ENCODE assay signal across 13 cellular contexts in the genomic region with DNA sequence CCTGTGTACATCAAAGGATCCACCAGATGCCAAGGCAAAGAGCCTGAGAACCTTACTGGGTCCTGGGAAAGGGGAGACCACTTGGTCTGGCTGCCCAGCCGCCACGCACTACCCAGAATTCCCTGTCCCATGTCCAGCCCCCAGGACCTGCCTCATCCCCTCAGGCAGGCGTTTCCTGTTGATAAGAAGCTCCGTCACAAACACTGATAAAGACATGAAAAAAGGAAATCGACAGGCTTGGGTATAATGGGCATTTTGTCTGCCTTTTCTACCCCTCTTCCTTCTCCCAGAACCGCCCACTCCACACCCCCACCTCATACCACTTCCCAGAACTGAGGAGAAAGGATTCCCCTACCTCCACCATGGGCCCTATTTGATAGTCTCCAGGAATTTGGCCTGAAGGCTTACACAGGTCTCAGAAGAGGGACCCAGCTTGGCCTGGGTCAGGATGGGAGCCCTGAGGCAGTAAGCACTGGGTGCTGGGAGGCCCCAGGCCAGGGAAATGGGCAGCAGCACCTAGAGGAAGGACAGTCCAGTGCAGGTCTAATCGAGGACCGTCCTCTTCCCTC. TPM values are rescaled to one million over a fixed set of nuclear protein-coding genes. Genes with fewer than 3 reads are reported as not detected.
A peak's percentile ranks its signal among the peaks of the same experiment; 100 is the strongest.
DNase-seq lines count a peak whose midpoint lies in the region; ATAC-seq and TF ChIP-seq lines count a peak whose summit lies in the region.
"Had no signal": no experiment of that assay in that cellular context is flagged by ENCODE, and none has a peak within 500 bp of the region (broad histone marks: within the 10 kb centered on the region; RNA-seq: fewer than 3 reads in every experiment).

No MANE protein-coding gene starts in this region.

- peaks cover 47 to 52% (median 48%) of the 10 kb centered on the region in 3 donors for H3K4me1 ChIP-seq in skeletal muscle tissue (ENCODE audit: control insufficient read depth in 3 of 3, insufficient read depth in 3 of 3, low read length in 3 of 3)

- no peaks in the 10 kb centered on the region for H3K9me3 ChIP-seq in skeletal muscle tissue (ENCODE audit: control insufficient read depth in 3 of 3, low read length in 3 of 3)
- H3K9me3 ChIP-seq: ovary had no signal

- peak overlapping the region; percentile 62 for H3K27ac ChIP-seq in skeletal muscle tissue (ENCODE audit: low read depth, low read length)
- H3K27ac ChIP-seq: ovary had no signal

- no peak overlapping the region for H3K9ac ChIP-seq in skeletal muscle tissue (ENCODE audit: low read depth in 1 of 3, low read length in 3 of 3)

- H3K36me3 ChIP-seq in skeletal muscle tissue (ENCODE audit: control insufficient read depth in 3 of 3, insufficient read depth in 3 of 3, low read length in 3 of 3): no peaks in the 10 kb centered on the region
- H3K36me3 ChIP-seq: ovary had no signal

- intact Hi-C loops in left cardiac atrium (cut with DNase I): no loop called here

- DNase-seq in left cardiac atrium (peak; percentile 67), HPDE6-E6E7 (ENCODE audit: extremely low spot score) (no peak)
- DNase-seq in stimulated activated CD4-positive, alpha-beta T cell treated with anti-CD3 and anti-CD28 coated beads, Interleukin-1b, Interleukin-23, amount 100 ng/mL, for 48 hours: no peak
- DNase-seq: glutamatergic neuron, NCI-H1105, ovary had no signal

- peak in 1 of 2 donors; percentile 25 for ATAC-seq in left cardiac atrium
- no peak for ATAC-seq in HG02588 (IDR thresholded peaks at IDR 0.05; ENCODE audit: unreplicated experiment)
- ATAC-seq: stimulated activated naive CD8-positive, alpha-beta T cell treated with anti-CD3 and anti-CD28 coated beads, Interleukin-15, Interleukin-2, amounts not matched to agents 100 U/mL and 50 U/mL, for 24 hours had no signal

- H3K4me3 ChIP-seq in skeletal muscle tissue (ENCODE audit: low read length in 3 of 3): no peak overlapping the region
- H3K4me3 ChIP-seq: coronary artery, ovary had no signal

- no peaks in the 10 kb centered on the region for H3K27me3 ChIP-seq in skeletal muscle tissue (ENCODE audit: control insufficient read depth in 3 of 3, insufficient read depth in 3 of 3, low read length in 3 of 3)
- H3K27me3 ChIP-seq: ovary had no signal

TF ChIP-seq in PFSK-1, 5 proteins besides CTCF, POLR2A, EP300 and RAD21:
- TF ChIP-seq, protein P1, sequence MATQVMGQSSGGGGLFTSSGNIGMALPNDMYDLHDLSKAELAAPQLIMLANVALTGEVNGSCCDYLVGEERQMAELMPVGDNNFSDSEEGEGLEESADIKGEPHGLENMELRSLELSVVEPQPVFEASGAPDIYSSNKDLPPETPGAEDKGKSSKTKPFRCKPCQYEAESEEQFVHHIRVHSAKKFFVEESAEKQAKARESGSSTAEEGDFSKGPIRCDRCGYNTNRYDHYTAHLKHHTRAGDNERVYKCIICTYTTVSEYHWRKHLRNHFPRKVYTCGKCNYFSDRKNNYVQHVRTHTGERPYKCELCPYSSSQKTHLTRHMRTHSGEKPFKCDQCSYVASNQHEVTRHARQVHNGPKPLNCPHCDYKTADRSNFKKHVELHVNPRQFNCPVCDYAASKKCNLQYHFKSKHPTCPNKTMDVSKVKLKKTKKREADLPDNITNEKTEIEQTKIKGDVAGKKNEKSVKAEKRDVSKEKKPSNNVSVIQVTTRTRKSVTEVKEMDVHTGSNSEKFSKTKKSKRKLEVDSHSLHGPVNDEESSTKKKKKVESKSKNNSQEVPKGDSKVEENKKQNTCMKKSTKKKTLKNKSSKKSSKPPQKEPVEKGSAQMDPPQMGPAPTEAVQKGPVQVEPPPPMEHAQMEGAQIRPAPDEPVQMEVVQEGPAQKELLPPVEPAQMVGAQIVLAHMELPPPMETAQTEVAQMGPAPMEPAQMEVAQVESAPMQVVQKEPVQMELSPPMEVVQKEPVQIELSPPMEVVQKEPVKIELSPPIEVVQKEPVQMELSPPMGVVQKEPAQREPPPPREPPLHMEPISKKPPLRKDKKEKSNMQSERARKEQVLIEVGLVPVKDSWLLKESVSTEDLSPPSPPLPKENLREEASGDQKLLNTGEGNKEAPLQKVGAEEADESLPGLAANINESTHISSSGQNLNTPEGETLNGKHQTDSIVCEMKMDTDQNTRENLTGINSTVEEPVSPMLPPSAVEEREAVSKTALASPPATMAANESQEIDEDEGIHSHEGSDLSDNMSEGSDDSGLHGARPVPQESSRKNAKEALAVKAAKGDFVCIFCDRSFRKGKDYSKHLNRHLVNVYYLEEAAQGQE (IDR thresholded peaks at IDR 0.05; ENCODE audit: insufficient read depth in 1 of 2, low read depth in 2 of 2, low read length in 2 of 2): no peak
- no peak; the same call in 1 of the 2 replicates for TF ChIP-seq POLR2AphosphoS5 (IDR thresholded peaks at IDR 0.05; ENCODE audit: low read depth, low read length)
- TF ChIP-seq SIN3A (IDR thresholded peaks at IDR 0.05; ENCODE audit: borderline replicate concordance, insufficient read depth, low read length): no peak
- peak; percentile 18 for TF ChIP-seq FOXP2 (optimal IDR thresholded peaks at IDR 0.05; ENCODE audit: borderline replicate concordance, extremely low read depth, extremely low read length, insufficient read depth)
TF ChIP-seq in PFSK-1: peak in this region for 1.

RNA-seq across cellular contexts. Expression of gene ACVRL1, which starts 18.8 kb away (rescaled TPM):
- 101 TPM for polyA plus RNA-seq in PFSK-1 (2012; ENCODE audit: insufficient read length, low read depth)
- total RNA-seq in left cardiac atrium (10 to 100 TPM; 44.0 to 65.2 TPM), skeletal muscle tissue (56.9 TPM)
- total RNA-seq: CD4-positive, CD25-positive, alpha-beta regulatory T cell had no signal
- polyA plus RNA-seq: CD4-positive, CD25-positive, alpha-beta regulatory T cell; mammary epithelial cell had no signal

RNA-seq across cellular contexts. Expression of gene ACVR1B, which starts 25.4 kb away (rescaled TPM):
- 13.6 TPM for polyA plus RNA-seq in PFSK-1 (2012; ENCODE audit: insufficient read length, low read depth)
- total RNA-seq in left cardiac atrium (10 to 100 TPM; 13.0 to 19.3 TPM), skeletal muscle tissue (8.4 TPM)

RNA-seq across cellular contexts. Expression of gene ANKRD33, which starts 38.2 kb away (rescaled TPM):
- 0.21 TPM for polyA plus RNA-seq in PFSK-1 (2012; ENCODE audit: insufficient read length, low read depth)
- not detected for total RNA-seq in left cardiac atrium
- not detected for total RNA-seq in skeletal muscle tissue
- total RNA-seq: CD4-positive, CD25-positive, alpha-beta regulatory T cell; mammary epithelial cell; ovary had no signal
- polyA plus RNA-seq: CD4-positive, CD25-positive, alpha-beta regulatory T cell; mammary epithelial cell; ovary had no signal
